ENCODE assay signal across 19 cellular contexts in the genomic region with DNA sequence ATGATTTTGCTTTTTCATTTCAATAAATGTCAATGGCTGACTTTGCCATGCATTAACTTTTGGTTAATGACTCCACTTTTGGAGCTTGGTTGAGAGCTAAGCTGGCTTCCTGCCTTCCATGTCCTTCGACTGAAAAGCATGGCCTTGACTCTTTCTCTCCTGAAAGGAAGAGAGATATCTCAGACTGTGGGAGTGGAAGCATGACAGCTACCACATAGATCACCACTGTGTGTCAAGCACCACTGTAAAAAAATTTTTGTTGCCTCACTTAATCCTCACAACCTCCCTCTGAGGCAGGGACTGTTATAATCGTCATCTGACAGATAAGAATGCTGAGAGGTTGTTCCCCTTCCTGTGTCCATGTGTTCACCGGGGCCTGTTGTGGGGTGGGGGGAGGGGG.
DNase-seq lines count a peak whose midpoint lies in the region; ATAC-seq, FAIRE-seq and TF ChIP-seq lines count a peak whose summit lies in the region.
"Had no signal": no experiment of that assay in that cellular context is flagged by ENCODE, and none has a peak within 500 bp of the region (broad histone marks: within the 10 kb centered on the region; RNA-seq: fewer than 3 reads in every experiment).

No MANE protein-coding gene starts in this region.

- intact Hi-C loops in K562 (cut with micrococcal nuclease), result no loop called here

- H3K9me3 ChIP-seq in K562 (replicated peaks; ENCODE audit: control insufficient read depth, insufficient read depth, low read depth, low read length), result no peaks in the 10 kb centered on the region
- H3K9me3 ChIP-seq: Caco-2, HAP-1 had no signal

- no peak for FAIRE-seq in K562 (lab: Jason Lieb, UNC)
- FAIRE-seq: A204.1, D721Med, G401.6, GM12891, GM19239, H1 had no signal

- no peak for TF ChIP-seq RAD21 in K562 (CRISPR knock-in tag; conservative IDR thresholded peaks at IDR 0.05 in 1 of 2, IDR thresholded peaks at IDR 0.05 in 1 of 2)

- no peaks in the 10 kb centered on the region; a peak in 1 of 5 replicates for H3K27me3 ChIP-seq in K562 (ENCODE audit: control insufficient read depth in 2 of 2, insufficient read depth in 2 of 2, low read length in 2 of 2)

- H3K36me3 Mint-ChIP-seq in stimulated activated effector memory CD8-positive, alpha-beta T cell treated with anti-CD3 and anti-CD28 coated beads, Interleukin-12 subunit alpha, Interleukin-12 subunit beta, amount 100 ng/mL, for 72 hours, result no peaks in the 10 kb centered on the region

- H2AFZ ChIP-seq in K562 (ENCODE audit: low read depth, low read length), result no peak overlapping the region

- no peaks in the 10 kb centered on the region for H3K4me1 ChIP-seq in K562 (replicated peaks in 1 of 2; ENCODE audit: control insufficient read depth in 2 of 2, insufficient read depth in 2 of 2, low read length in 2 of 2)
- H3K4me1 ChIP-seq: Caco-2, HAP-1 had no signal

- POLR2A ChIA-PET in K562 (lab: Yijun Ruan, JAX), result interaction anchor here (1.3 kb wide), 1 partner anchor 14 kb away, joined by 3 read pairs; no protein-coding TSS in a partner anchor

- TF ChIP-seq POLR2A in K562 (conservative IDR thresholded peaks at IDR 0.05), result no peak

- H3K9me3 Mint-ChIP-seq in stimulated activated effector memory CD8-positive, alpha-beta T cell treated with anti-CD3 and anti-CD28 coated beads, Interleukin-12 subunit alpha, Interleukin-12 subunit beta, amount 100 ng/mL, for 72 hours, result no peaks in the 10 kb centered on the region
- H3K9me3 Mint-ChIP-seq: CD4-positive, alpha-beta T cell had no signal

- no peaks in the 10 kb centered on the region for H3K4me1 Mint-ChIP-seq in stimulated activated effector memory CD8-positive, alpha-beta T cell treated with anti-CD3 and anti-CD28 coated beads, Interleukin-12 subunit alpha, Interleukin-12 subunit beta, amount 100 ng/mL, for 72 hours

- H4K20me1 ChIP-seq in K562 (replicated peaks; ENCODE audit: control insufficient read depth, insufficient read depth, low read length), result no peaks in the 10 kb centered on the region

- no peaks in the 10 kb centered on the region for H3K36me3 ChIP-seq in K562 (ENCODE audit: control insufficient read depth, insufficient read depth, low read length)
- H3K36me3 ChIP-seq: HAP-1 had no signal

- H3K9me1 ChIP-seq in K562 (ENCODE audit: control insufficient read depth, insufficient read depth, low read length), result no peaks in the 10 kb centered on the region

- BruUV-seq in K562 (replicated peaks; lab: Mats Ljungman, UMichigan), result no TSS peak

- H3K27ac Mint-ChIP-seq in stimulated activated effector memory CD8-positive, alpha-beta T cell treated with anti-CD3 and anti-CD28 coated beads, Interleukin-12 subunit alpha, Interleukin-12 subunit beta, amount 100 ng/mL, for 72 hours, result no peak overlapping the region
- H3K27ac Mint-ChIP-seq: CD4-positive, alpha-beta T cell had no signal

- TF ChIP-seq CTCF in K562 (IDR thresholded peaks at IDR 0.05 in 2 of 3, conservative IDR thresholded peaks at IDR 0.05 in 1 of 3; ENCODE audit: insufficient read depth in 2 of 3, low read depth in 1 of 3, low read length in 3 of 3) (no peak), omental fat pad (IDR thresholded peaks at IDR 0.05) (no peak)

- 0% methylated on average over 3 of the region's 3 CpGs for WGBS in K562 (ENCODE audit: insufficient coverage, low coverage, missing lambda C conversion rate)

- ATAC-seq in K562, result no peak
- ATAC-seq in omental fat pad (ENCODE audit: low FRiP score), result peak; percentile 62
- no peak for ATAC-seq in stimulated activated effector memory CD8-positive, alpha-beta T cell treated with anti-CD3 and anti-CD28 coated beads, Interleukin-12 subunit alpha, Interleukin-12 subunit beta, amount 100 ng/mL, for 72 hours

- H3K27ac ChIP-seq in K562 (ENCODE audit: extremely low read depth, low read depth, low read length), result no peak overlapping the region
- H3K27ac ChIP-seq: C4-2B, HL-60 had no signal

- CTCF ChIA-PET in K562 (lab: Yijun Ruan, JAX; ENCODE audit: low intra/inter-chr PET ratio), result no interaction called here

- H3K9ac ChIP-seq in K562 (ENCODE audit: insufficient read depth in 1 of 2, low read depth in 2 of 2, low read length in 2 of 2), result no peak overlapping the region

- TF ChIP-seq EP300 in K562 (IDR thresholded peaks at IDR 0.05; ENCODE audit: low read length), result no peak

- in situ Hi-C loops in K562 (cut with MboI), result no loop called here

- no peak overlapping the region for H3K4me3 ChIP-seq in K562
- H3K4me3 ChIP-seq: HAP-1 had no signal

- H3K4me2 ChIP-seq in K562 (ENCODE audit: insufficient read depth, low read length), result no peak overlapping the region

- H3K79me2 ChIP-seq in K562 (ENCODE audit: control insufficient read depth, insufficient read depth, low read length), result no peaks in the 10 kb centered on the region

- DNase-seq in OCI-M1 (lab: John Stamatoyannopoulos, UW) (peak; percentile 53), K562 (ENCODE audit: extremely low read depth in 1 of 4, low spot score in 3 of 4) (peak in 1 of 4 experiments; percentile 2), omental fat pad (ENCODE audit: low spot score) (no peak), NCI-H2227 treated with DMSO at 0.1 percent for 48 hours (lab: John Stamatoyannopoulos, UW) (no peak), epidermal melanocyte (ENCODE audit: insufficient read length, low spot score) (no peak)
- DNase-seq in stimulated activated effector memory CD8-positive, alpha-beta T cell treated with anti-CD3 and anti-CD28 coated beads, Interleukin-12 subunit alpha, Interleukin-12 subunit beta, amount 100 ng/mL, for 72 hours (ENCODE audit: low spot score in 2 of 2), result no peak
- DNase-seq: ACHN; AML-193; CD4-positive, alpha-beta T cell had no signal

- no peak overlapping the region for H3K4me3 Mint-ChIP-seq in stimulated activated effector memory CD8-positive, alpha-beta T cell treated with anti-CD3 and anti-CD28 coated beads, Interleukin-12 subunit alpha, Interleukin-12 subunit beta, amount 100 ng/mL, for 72 hours
- H3K4me3 Mint-ChIP-seq: CD4-positive, alpha-beta T cell had no signal

TF ChIP-seq in K562, 482 proteins besides CTCF, POLR2A, EP300 and RAD21:
- TF ChIP-seq MEIS2 (IDR thresholded peaks at IDR 0.05; ENCODE audit: partially characterized antibody), result peak; percentile 12
- TF ChIP-seq, protein P1, sequence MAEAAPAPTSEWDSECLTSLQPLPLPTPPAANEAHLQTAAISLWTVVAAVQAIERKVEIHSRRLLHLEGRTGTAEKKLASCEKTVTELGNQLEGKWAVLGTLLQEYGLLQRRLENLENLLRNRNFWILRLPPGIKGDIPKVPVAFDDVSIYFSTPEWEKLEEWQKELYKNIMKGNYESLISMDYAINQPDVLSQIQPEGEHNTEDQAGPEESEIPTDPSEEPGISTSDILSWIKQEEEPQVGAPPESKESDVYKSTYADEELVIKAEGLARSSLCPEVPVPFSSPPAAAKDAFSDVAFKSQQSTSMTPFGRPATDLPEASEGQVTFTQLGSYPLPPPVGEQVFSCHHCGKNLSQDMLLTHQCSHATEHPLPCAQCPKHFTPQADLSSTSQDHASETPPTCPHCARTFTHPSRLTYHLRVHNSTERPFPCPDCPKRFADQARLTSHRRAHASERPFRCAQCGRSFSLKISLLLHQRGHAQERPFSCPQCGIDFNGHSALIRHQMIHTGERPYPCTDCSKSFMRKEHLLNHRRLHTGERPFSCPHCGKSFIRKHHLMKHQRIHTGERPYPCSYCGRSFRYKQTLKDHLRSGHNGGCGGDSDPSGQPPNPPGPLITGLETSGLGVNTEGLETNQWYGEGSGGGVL (CRISPR knock-in tag; IDR thresholded peaks at IDR 0.05), result no peak
- TF ChIP-seq, protein P2, sequence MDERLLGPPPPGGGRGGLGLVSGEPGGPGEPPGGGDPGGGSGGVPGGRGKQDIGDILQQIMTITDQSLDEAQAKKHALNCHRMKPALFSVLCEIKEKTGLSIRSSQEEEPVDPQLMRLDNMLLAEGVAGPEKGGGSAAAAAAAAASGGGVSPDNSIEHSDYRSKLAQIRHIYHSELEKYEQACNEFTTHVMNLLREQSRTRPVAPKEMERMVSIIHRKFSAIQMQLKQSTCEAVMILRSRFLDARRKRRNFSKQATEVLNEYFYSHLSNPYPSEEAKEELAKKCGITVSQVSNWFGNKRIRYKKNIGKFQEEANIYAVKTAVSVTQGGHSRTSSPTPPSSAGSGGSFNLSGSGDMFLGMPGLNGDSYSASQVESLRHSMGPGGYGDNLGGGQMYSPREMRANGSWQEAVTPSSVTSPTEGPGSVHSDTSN (CRISPR knock-in tag; IDR thresholded peaks at IDR 0.05; ENCODE audit: low read depth), result no peak
- TF ChIP-seq, protein P2 (tag; conservative IDR thresholded peaks at IDR 0.05; ENCODE audit: low read depth), result 0 out of 2 replicates have a peak, but pooled peaks have one; percentile 16
- no peak for TF ChIP-seq PHF8 (IDR thresholded peaks at IDR 0.05; ENCODE audit: borderline replicate concordance, low read length)
- TF ChIP-seq CREM (IDR thresholded peaks at IDR 0.05; ENCODE audit: low read depth), result 0 out of 2 replicates have a peak, but pooled peaks have one; percentile 11
